In genomic region chr1:206106328-206107167, GRCh38 we compare ENCODE assay signal across 8 cellular contexts. TPM values are rescaled to one million over a fixed set of nuclear protein-coding genes. Genes with fewer than 3 reads are reported as not detected.
A peak's percentile ranks its signal among the peaks of the same experiment; 100 is the strongest.
DNase-seq lines count a peak whose midpoint lies in the region; ATAC-seq and TF ChIP-seq lines count a peak whose summit lies in the region.

No MANE protein-coding gene starts in this region.

- no peaks in the 10 kb centered on the region for H3K27me3 ChIP-seq in lung (ENCODE audit: control insufficient read depth, insufficient read depth)

- H3K36me3 Mint-ChIP-seq in activated CD4-positive, alpha-beta T cell treated with anti-CD3 and anti-CD28 coated beads, Interleukin-2, amount 10 ng/mL, durations not matched to agents 7 days and 5 days (ENCODE audit: low read depth): no peaks in the 10 kb centered on the region

- no peak overlapping the region for H3K4me3 ChIP-seq in lung

- ATAC-seq in HG03378 (IDR thresholded peaks at IDR 0.05; ENCODE audit: unreplicated experiment) (peak; percentile 62), lung (ENCODE audit: insufficient read depth, low FRiP score) (peak; percentile 86), HG03571 (IDR thresholded peaks at IDR 0.05; ENCODE audit: unreplicated experiment) (no peak)

- H3K27me3 Mint-ChIP-seq in activated CD4-positive, alpha-beta T cell treated with anti-CD3 and anti-CD28 coated beads, Interleukin-2, amount 10 ng/mL, durations not matched to agents 7 days and 5 days: peaks cover 13% of the 10 kb centered on the region

- no peaks in the 10 kb centered on the region for H3K4me1 ChIP-seq in lung (ENCODE audit: control insufficient read depth in 2 of 2, insufficient read depth in 2 of 2, low read length in 2 of 2)

- DNase-seq in DMS79 treated with DMSO at 0.1 percent for 48 hours (lab: John Stamatoyannopoulos, UW) (peak; percentile 63), NCI-H526 treated with DMSO at 0.1 percent for 48 hours (lab: John Stamatoyannopoulos, UW) (peak; percentile 15), dermis blood vessel endothelial cell (peak; percentile 91), lung (ENCODE audit: low spot score) (peak; percentile 88)
- peak; percentile 85 for DNase-seq in activated CD4-positive, alpha-beta T cell treated with anti-CD3 and anti-CD28 coated beads, Interleukin-2, amount 10 ng/mL, durations not matched to agents 7 days and 5 days
- peak; percentile 37 for DNase-seq in stimulated activated CD8-positive, alpha-beta memory T cell treated with anti-CD3 and anti-CD28 coated beads, Interleukin-12 subunit alpha, Interleukin-12 subunit beta, amount 100 ng/mL, for 4 hours (ENCODE audit: low read depth)

- CTCF ChIA-PET in activated CD4-positive, alpha-beta T cell treated with anti-CD3 and anti-CD28 coated beads, Interleukin-2, amount 10 ng/mL, durations not matched to agents 7 days and 5 days (lab: Charles Lee): interaction anchor here (0.6 to 2.3 kb wide), 12 partner anchors 9 to 448 kb away, joined by 3 to 11 read pairs (median 4); no protein-coding TSS in a partner anchor

- H3K36me3 ChIP-seq in lung (ENCODE audit: control insufficient read depth in 2 of 2, insufficient read depth in 2 of 2, low read length in 2 of 2): no peaks in the 10 kb centered on the region

- WGBS in lung, 2 donors: 39 to 45% methylated on average over 8 of the region's 8 CpGs

- H3K9me3 Mint-ChIP-seq in activated CD4-positive, alpha-beta T cell treated with anti-CD3 and anti-CD28 coated beads, Interleukin-2, amount 10 ng/mL, durations not matched to agents 7 days and 5 days: no peaks in the 10 kb centered on the region

- TF ChIP-seq CTCF in lung (IDR thresholded peaks at IDR 0.05; ENCODE audit: control extremely low read depth, extremely low read depth): peak; percentile 88

- H3K27ac ChIP-seq in lung (ENCODE audit: low read depth in 1 of 2, low read length in 1 of 2): peak overlapping the region in 1 of 2 donors; percentile 24

- H3K4me3 Mint-ChIP-seq in activated CD4-positive, alpha-beta T cell treated with anti-CD3 and anti-CD28 coated beads, Interleukin-2, amount 10 ng/mL, durations not matched to agents 7 days and 5 days: no peak overlapping the region

- POLR2A ChIA-PET in activated CD4-positive, alpha-beta T cell treated with anti-CD3 and anti-CD28 coated beads, Interleukin-2, amount 10 ng/mL, durations not matched to agents 7 days and 5 days (lab: Charles Lee): interaction anchor here (0.7 kb wide), 1 partner anchor 128 kb away, joined by 3 read pairs; no protein-coding TSS in a partner anchor

- no peak overlapping the region for H3K27ac Mint-ChIP-seq in activated CD4-positive, alpha-beta T cell treated with anti-CD3 and anti-CD28 coated beads, Interleukin-2, amount 10 ng/mL, durations not matched to agents 7 days and 5 days

- H3K9me3 ChIP-seq in lung (ENCODE audit: control insufficient read depth in 2 of 2, insufficient read depth in 1 of 2, low read length in 1 of 2): no peaks in the 10 kb centered on the region

- H3K4me1 Mint-ChIP-seq in activated CD4-positive, alpha-beta T cell treated with anti-CD3 and anti-CD28 coated beads, Interleukin-2, amount 10 ng/mL, durations not matched to agents 7 days and 5 days: peaks cover 8% of the 10 kb centered on the region

RNA-seq across cellular contexts. Expression of gene AVPR1B, which starts 10.6 kb away (rescaled TPM):
- total RNA-seq in activated CD4-positive, alpha-beta T cell treated with anti-CD3 and anti-CD28 coated beads, Interleukin-2, amount 10 ng/mL, durations not matched to agents 7 days and 5 days: not detected
- total RNA-seq in dermis blood vessel endothelial cell: 0.05 TPM in 1 of 2 replicates, not detected in the other
- not detected for total RNA-seq in lung
- polyA plus RNA-seq in lung: not detected

RNA-seq across cellular contexts. Expression of gene RHEX, which starts 53.6 kb away (rescaled TPM):
- total RNA-seq in activated CD4-positive, alpha-beta T cell treated with anti-CD3 and anti-CD28 coated beads, Interleukin-2, amount 10 ng/mL, durations not matched to agents 7 days and 5 days: not detected
- not detected in 2 replicates for total RNA-seq in dermis blood vessel endothelial cell
- 1 to 10 TPM in 1 of 2 donors, under 1 TPM in 1; 0.57 to 7.4 TPM for total RNA-seq in lung
- 1 to 10 TPM in 1 of 2 donors, under 1 TPM in 1; 0.63 to 1.9 TPM for polyA plus RNA-seq in lung

Comparison
In these comparisons a context has a peak if more than half of its experiments do, and no peak if none do; other contexts are left out.
1. DNase-seq: peak in every context shown above with its lines; median percentile 91 in dermis blood vessel endothelial cell; 88 in lung; 85 in activated CD4-positive, alpha-beta T cell treated with anti-CD3 and anti-CD28 coated beads, Interleukin-2, amount 10 ng/mL, durations not matched to agents 7 days and 5 days; 63 in DMS79 treated with DMSO at 0.1 percent for 48 hours; 37 in stimulated activated CD8-positive, alpha-beta memory T cell treated with anti-CD3 and anti-CD28 coated beads, Interleukin-12 subunit alpha, Interleukin-12 subunit beta, amount 100 ng/mL, for 4 hours; 15 in NCI-H526 treated with DMSO at 0.1 percent for 48 hours.